ENCODE assay signal across 1 cellular context in the genomic region with DNA sequence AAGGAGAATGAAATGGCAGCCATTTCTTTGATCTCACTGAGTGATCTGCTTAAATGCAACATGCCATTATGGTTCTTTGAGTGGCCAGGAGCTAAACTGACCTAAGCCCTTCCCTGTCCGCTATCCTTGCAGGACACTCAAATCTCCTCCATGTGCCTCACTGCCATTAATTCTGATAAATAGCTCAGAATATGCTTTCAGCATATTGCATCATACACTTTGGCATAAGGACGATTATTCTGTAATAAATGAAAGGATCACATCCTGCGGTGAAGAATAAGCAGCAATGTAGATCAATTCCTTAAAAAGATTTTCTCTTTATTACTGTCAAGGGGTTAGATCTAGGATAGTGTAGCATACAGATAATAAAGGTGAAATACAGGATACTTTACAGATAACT.
TF ChIP-seq lines count a peak whose summit lies in the region.

No MANE protein-coding gene starts in this region.

TF ChIP-seq in GM23338, 12 proteins besides CTCF, POLR2A, EP300 and RAD21 (continued from another document):
- TF ChIP-seq, protein P1, sequence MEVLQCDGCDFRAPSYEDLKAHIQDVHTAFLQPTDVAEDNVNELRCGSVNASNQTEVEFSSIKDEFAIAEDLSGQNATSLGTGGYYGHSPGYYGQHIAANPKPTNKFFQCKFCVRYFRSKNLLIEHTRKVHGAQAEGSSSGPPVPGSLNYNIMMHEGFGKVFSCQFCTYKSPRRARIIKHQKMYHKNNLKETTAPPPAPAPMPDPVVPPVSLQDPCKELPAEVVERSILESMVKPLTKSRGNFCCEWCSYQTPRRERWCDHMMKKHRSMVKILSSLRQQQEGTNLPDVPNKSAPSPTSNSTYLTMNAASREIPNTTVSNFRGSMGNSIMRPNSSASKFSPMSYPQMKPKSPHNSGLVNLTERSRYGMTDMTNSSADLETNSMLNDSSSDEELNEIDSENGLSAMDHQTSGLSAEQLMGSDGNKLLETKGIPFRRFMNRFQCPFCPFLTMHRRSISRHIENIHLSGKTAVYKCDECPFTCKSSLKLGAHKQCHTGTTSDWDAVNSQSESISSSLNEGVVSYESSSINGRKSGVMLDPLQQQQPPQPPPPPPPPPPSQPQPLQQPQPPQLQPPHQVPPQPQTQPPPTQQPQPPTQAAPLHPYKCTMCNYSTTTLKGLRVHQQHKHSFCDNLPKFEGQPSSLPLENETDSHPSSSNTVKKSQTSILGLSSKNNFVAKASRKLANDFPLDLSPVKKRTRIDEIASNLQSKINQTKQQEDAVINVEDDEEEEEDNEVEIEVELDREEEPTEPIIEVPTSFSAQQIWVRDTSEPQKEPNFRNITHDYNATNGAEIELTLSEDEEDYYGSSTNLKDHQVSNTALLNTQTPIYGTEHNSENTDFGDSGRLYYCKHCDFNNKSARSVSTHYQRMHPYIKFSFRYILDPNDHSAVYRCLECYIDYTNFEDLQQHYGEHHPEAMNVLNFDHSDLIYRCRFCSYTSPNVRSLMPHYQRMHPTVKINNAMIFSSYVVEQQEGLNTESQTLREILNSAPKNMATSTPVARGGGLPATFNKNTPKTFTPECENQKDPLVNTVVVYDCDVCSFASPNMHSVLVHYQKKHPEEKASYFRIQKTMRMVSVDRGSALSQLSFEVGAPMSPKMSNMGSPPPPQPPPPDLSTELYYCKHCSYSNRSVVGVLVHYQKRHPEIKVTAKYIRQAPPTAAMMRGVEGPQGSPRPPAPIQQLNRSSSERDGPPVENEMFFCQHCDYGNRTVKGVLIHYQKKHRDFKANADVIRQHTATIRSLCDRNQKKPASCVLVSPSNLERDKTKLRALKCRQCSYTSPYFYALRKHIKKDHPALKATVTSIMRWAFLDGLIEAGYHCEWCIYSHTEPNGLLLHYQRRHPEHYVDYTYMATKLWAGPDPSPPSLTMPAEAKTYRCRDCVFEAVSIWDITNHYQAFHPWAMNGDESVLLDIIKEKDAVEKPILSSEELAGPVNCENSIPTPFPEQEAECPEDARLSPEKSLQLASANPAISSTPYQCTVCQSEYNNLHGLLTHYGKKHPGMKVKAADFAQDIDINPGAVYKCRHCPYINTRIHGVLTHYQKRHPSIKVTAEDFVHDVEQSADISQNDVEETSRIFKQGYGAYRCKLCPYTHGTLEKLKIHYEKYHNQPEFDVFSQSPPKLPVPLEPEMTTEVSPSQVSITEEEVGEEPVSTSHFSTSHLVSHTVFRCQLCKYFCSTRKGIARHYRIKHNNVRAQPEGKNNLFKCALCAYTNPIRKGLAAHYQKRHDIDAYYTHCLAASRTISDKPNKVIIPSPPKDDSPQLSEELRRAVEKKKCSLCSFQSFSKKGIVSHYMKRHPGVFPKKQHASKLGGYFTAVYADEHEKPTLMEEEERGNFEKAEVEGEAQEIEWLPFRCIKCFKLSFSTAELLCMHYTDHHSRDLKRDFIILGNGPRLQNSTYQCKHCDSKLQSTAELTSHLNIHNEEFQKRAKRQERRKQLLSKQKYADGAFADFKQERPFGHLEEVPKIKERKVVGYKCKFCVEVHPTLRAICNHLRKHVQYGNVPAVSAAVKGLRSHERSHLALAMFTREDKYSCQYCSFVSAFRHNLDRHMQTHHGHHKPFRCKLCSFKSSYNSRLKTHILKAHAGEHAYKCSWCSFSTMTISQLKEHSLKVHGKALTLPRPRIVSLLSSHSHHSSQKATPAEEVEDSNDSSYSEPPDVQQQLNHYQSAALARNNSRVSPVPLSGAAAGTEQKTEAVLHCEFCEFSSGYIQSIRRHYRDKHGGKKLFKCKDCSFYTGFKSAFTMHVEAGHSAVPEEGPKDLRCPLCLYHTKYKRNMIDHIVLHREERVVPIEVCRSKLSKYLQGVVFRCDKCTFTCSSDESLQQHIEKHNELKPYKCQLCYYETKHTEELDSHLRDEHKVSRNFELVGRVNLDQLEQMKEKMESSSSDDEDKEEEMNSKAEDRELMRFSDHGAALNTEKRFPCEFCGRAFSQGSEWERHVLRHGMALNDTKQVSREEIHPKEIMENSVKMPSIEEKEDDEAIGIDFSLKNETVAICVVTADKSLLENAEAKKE (CRISPR knock-in tag; IDR thresholded peaks at IDR 0.05), result no peak
- no peak for TF ChIP-seq EZH2phosphoT487 (IDR thresholded peaks at IDR 0.05; ENCODE audit: unreplicated experiment)
- TF ChIP-seq ZNF331 (CRISPR knock-in tag; IDR thresholded peaks at IDR 0.05; ENCODE audit: low read depth), result no peak
- no peak for TF ChIP-seq EZH2 (IDR thresholded peaks at IDR 0.05; ENCODE audit: low read depth, unreplicated experiment)
- no peak for TF ChIP-seq CREB1 (CRISPR knock-in tag; IDR thresholded peaks at IDR 0.05; ENCODE audit: low read depth)
- TF ChIP-seq, protein P2, sequence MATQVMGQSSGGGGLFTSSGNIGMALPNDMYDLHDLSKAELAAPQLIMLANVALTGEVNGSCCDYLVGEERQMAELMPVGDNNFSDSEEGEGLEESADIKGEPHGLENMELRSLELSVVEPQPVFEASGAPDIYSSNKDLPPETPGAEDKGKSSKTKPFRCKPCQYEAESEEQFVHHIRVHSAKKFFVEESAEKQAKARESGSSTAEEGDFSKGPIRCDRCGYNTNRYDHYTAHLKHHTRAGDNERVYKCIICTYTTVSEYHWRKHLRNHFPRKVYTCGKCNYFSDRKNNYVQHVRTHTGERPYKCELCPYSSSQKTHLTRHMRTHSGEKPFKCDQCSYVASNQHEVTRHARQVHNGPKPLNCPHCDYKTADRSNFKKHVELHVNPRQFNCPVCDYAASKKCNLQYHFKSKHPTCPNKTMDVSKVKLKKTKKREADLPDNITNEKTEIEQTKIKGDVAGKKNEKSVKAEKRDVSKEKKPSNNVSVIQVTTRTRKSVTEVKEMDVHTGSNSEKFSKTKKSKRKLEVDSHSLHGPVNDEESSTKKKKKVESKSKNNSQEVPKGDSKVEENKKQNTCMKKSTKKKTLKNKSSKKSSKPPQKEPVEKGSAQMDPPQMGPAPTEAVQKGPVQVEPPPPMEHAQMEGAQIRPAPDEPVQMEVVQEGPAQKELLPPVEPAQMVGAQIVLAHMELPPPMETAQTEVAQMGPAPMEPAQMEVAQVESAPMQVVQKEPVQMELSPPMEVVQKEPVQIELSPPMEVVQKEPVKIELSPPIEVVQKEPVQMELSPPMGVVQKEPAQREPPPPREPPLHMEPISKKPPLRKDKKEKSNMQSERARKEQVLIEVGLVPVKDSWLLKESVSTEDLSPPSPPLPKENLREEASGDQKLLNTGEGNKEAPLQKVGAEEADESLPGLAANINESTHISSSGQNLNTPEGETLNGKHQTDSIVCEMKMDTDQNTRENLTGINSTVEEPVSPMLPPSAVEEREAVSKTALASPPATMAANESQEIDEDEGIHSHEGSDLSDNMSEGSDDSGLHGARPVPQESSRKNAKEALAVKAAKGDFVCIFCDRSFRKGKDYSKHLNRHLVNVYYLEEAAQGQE (IDR thresholded peaks at IDR 0.05; ENCODE audit: unreplicated experiment), result no peak
- TF ChIP-seq, protein P3, sequence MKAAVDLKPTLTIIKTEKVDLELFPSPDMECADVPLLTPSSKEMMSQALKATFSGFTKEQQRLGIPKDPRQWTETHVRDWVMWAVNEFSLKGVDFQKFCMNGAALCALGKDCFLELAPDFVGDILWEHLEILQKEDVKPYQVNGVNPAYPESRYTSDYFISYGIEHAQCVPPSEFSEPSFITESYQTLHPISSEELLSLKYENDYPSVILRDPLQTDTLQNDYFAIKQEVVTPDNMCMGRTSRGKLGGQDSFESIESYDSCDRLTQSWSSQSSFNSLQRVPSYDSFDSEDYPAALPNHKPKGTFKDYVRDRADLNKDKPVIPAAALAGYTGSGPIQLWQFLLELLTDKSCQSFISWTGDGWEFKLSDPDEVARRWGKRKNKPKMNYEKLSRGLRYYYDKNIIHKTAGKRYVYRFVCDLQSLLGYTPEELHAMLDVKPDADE (IDR thresholded peaks at IDR 0.05), result no peak
- TF ChIP-seq POLR2AphosphoS5 (IDR thresholded peaks at IDR 0.05; ENCODE audit: low read depth), result no peak
- no peak for TF ChIP-seq JUNB (IDR thresholded peaks at IDR 0.05; ENCODE audit: unreplicated experiment)
- TF ChIP-seq ZNF114 (CRISPR knock-in tag; IDR thresholded peaks at IDR 0.05), result no peak
